22 cellular contexts compared by ENCODE assay signal in genomic region chr5:39447059-39447458, GRCh38. TPM values are rescaled to one million over a fixed set of nuclear protein-coding genes. Genes with fewer than 3 reads are reported as not detected.
DNase-seq lines count a peak whose midpoint lies in the region; ATAC-seq and TF ChIP-seq lines count a peak whose summit lies in the region.
"Had no signal": no experiment of that assay in that cellular context is flagged by ENCODE, and none has a peak within 500 bp of the region (broad histone marks: within the 10 kb centered on the region; RNA-seq: fewer than 3 reads in every experiment).

No MANE protein-coding gene starts in this region.

- CTCF ChIA-PET in activated CD4-positive, alpha-beta memory T cell treated with anti-CD3 and anti-CD28 coated beads, Interleukin-2, amount 10 ng/mL, durations not matched to agents 7 days and 5 days (lab: Charles Lee), result no interaction called here

- no peak for DNase-seq in GM23338 (ENCODE audit: low spot score)
- peak; percentile 47 to 82 for DNase-seq in SJSA1 (ENCODE audit: low read depth in 1 of 2, low spot score in 2 of 2)
- peak; percentile 23 to 64 for DNase-seq in fibroblast of lung (ENCODE audit: low read depth in 2 of 2)
- no peak for DNase-seq in osteocyte (ENCODE audit: extremely low spot score, unreplicated experiment)
- DNase-seq in retina, result no peak
- no peak for DNase-seq in SK-N-DZ (ENCODE audit: low spot score)
- DNase-seq in activated CD4-positive, alpha-beta memory T cell treated with anti-CD3 and anti-CD28 coated beads, Interleukin-2, amount 10 ng/mL, durations not matched to agents 7 days and 5 days, result no peak
- DNase-seq: activated CD4-positive, alpha-beta T cell treated with anti-CD3 and anti-CD28 coated beads, Interleukin-2, amount 50 U/mL, for 4 hours; activated gamma-delta T cell treated with Interleukin-2 at 50 U/mL for 16 hours; central memory CD4-positive, alpha-beta T cell; midbrain; MM.1S; NCI-H774; OCI-M1; SHP77 treated with DMSO at 0.1 percent for 48 hours; stimulated activated CD4-positive, alpha-beta T cell treated with anti-CD3 and anti-CD28 coated beads, Interleukin-4, amount 100 ng/mL, for 1 hour; upper lobe of right lung; WERI-Rb-1 had no signal

- H4K20me1 ChIP-seq in GM23338 (replicated peaks; ENCODE audit: insufficient read depth) (no peaks in the 10 kb centered on the region), fibroblast of lung (ENCODE audit: control insufficient read depth, extremely low read depth, insufficient read depth, low read length) (no peaks in the 10 kb centered on the region)

- H3K4me3 ChIP-seq in GM23338 (no peak overlapping the region), SJSA1 (no peak overlapping the region), fibroblast of lung (replicated peaks in 1 of 4; ENCODE audit: control extremely low read depth in 1 of 4, insufficient read depth in 1 of 4, low read depth in 3 of 4, low read length in 4 of 4) (no peak overlapping the region)
- H3K4me3 ChIP-seq: prostate gland, upper lobe of right lung had no signal

- H3K79me2 ChIP-seq in GM23338 (replicated peaks; ENCODE audit: insufficient read depth), result no peaks in the 10 kb centered on the region
- H3K79me2 ChIP-seq in fibroblast of lung (ENCODE audit: control insufficient read depth, insufficient read depth, low read length), result no peaks in the 10 kb centered on the region

- no peaks in the 10 kb centered on the region for H3K9me3 Mint-ChIP-seq in GM23338
- H3K9me3 Mint-ChIP-seq in osteocyte (ENCODE audit: unreplicated experiment), result no peaks in the 10 kb centered on the region
- H3K9me3 Mint-ChIP-seq in activated CD4-positive, alpha-beta memory T cell treated with anti-CD3 and anti-CD28 coated beads, Interleukin-2, amount 10 ng/mL, durations not matched to agents 7 days and 5 days, result no peaks in the 10 kb centered on the region
- H3K9me3 Mint-ChIP-seq: IgD-negative memory B cell had no signal

- no peak overlapping the region for H3K9ac ChIP-seq in fibroblast of lung (ENCODE audit: insufficient read depth, low read length)

- H3F3A ChIP-seq in GM23338 (replicated peaks; ENCODE audit: low read depth), result no peaks in the 10 kb centered on the region

- H3K36me3 ChIP-seq in GM23338 (ENCODE audit: insufficient read depth) (no peaks in the 10 kb centered on the region), SJSA1 (no peaks in the 10 kb centered on the region), fibroblast of lung (ENCODE audit: control insufficient read depth, insufficient read depth, low read length) (no peaks in the 10 kb centered on the region)
- H3K36me3 ChIP-seq: prostate gland, upper lobe of right lung, WERI-Rb-1 had no signal

- H3K4me1 ChIP-seq in GM23338 (ENCODE audit: insufficient read depth) (peaks cover 4% of the 10 kb centered on the region; the same call in 1 of the 2 replicates), SJSA1 (replicated peaks) (peaks cover 25% of the 10 kb centered on the region), fibroblast of lung (ENCODE audit: control insufficient read depth, extremely low read depth, insufficient read depth, low read length) (peaks cover 6% of the 10 kb centered on the region)
- H3K4me1 ChIP-seq: prostate gland, upper lobe of right lung had no signal

- ATAC-seq in GM23338, result no peak
- ATAC-seq in HG03354 (IDR thresholded peaks at IDR 0.05; ENCODE audit: poor library complexity, severe bottlenecking, unreplicated experiment), result no peak
- ATAC-seq: upper lobe of right lung had no signal

- TF ChIP-seq CTCF in GM23338 (conservative IDR thresholded peaks at IDR 0.05; ENCODE audit: low read depth in 2 of 2) (no peak), fibroblast of lung (conservative IDR thresholded peaks at IDR 0.05 in 1 of 2, IDR thresholded peaks at IDR 0.05 in 1 of 2; ENCODE audit: low read depth in 1 of 2, low read length in 2 of 2) (no peak), osteocyte (IDR thresholded peaks at IDR 0.05) (no peak)

- H3K9me3 ChIP-seq in SJSA1 (replicated peaks) (no peaks in the 10 kb centered on the region), fibroblast of lung (ENCODE audit: control insufficient read depth, insufficient read depth, low read depth, low read length) (no peaks in the 10 kb centered on the region)
- H3K9me3 ChIP-seq: prostate gland, upper lobe of right lung had no signal

- H3K27ac ChIP-seq in GM23338 (ENCODE audit: low read depth) (no peak overlapping the region), SJSA1 (peak overlapping the region; percentile 44), fibroblast of lung (ENCODE audit: insufficient read depth, low read length) (no peak overlapping the region)
- H3K27ac ChIP-seq: prostate gland, upper lobe of right lung, WERI-Rb-1 had no signal

- peak overlapping the region; percentile 43; the same call in 1 of the 2 replicates for H2AFZ ChIP-seq in GM23338
- H2AFZ ChIP-seq in fibroblast of lung (ENCODE audit: low read length), result peak overlapping the region; percentile 56

- H3K4me1 Mint-ChIP-seq in GM23338 (peaks cover 4% of the 10 kb centered on the region; the same call in 2 of the 3 replicates), osteocyte (ENCODE audit: unreplicated experiment) (peaks cover 29% of the 10 kb centered on the region)
- no peaks in the 10 kb centered on the region for H3K4me1 Mint-ChIP-seq in activated CD4-positive, alpha-beta memory T cell treated with anti-CD3 and anti-CD28 coated beads, Interleukin-2, amount 10 ng/mL, durations not matched to agents 7 days and 5 days
- H3K4me1 Mint-ChIP-seq: IgD-negative memory B cell had no signal

- no peaks in the 10 kb centered on the region for H3K27me3 ChIP-seq in GM23338 (ENCODE audit: insufficient read depth)
- H3K27me3 ChIP-seq in SJSA1 (replicated peaks), result no peaks in the 10 kb centered on the region
- no peaks in the 10 kb centered on the region for H3K27me3 ChIP-seq in fibroblast of lung (ENCODE audit: control insufficient read depth, insufficient read depth, low read length)
- H3K27me3 ChIP-seq: upper lobe of right lung had no signal

- no peaks in the 10 kb centered on the region for H3K36me3 Mint-ChIP-seq in GM23338 (ENCODE audit: low read depth)
- H3K36me3 Mint-ChIP-seq in osteocyte (ENCODE audit: unreplicated experiment), result no peaks in the 10 kb centered on the region
- no peaks in the 10 kb centered on the region for H3K36me3 Mint-ChIP-seq in activated CD4-positive, alpha-beta memory T cell treated with anti-CD3 and anti-CD28 coated beads, Interleukin-2, amount 10 ng/mL, durations not matched to agents 7 days and 5 days (ENCODE audit: low read depth)

- no peaks in the 10 kb centered on the region for H3K27me3 Mint-ChIP-seq in GM23338 (ENCODE audit: insufficient read depth, low read depth, poor library complexity)
- H3K27me3 Mint-ChIP-seq in osteocyte (ENCODE audit: unreplicated experiment), result no peaks in the 10 kb centered on the region
- H3K27me3 Mint-ChIP-seq in activated CD4-positive, alpha-beta memory T cell treated with anti-CD3 and anti-CD28 coated beads, Interleukin-2, amount 10 ng/mL, durations not matched to agents 7 days and 5 days, result peaks cover 5% of the 10 kb centered on the region

- H3K27ac Mint-ChIP-seq in GM23338 (no peak overlapping the region), osteocyte (ENCODE audit: unreplicated experiment) (peak overlapping the region; percentile 42)
- no peak overlapping the region for H3K27ac Mint-ChIP-seq in activated CD4-positive, alpha-beta memory T cell treated with anti-CD3 and anti-CD28 coated beads, Interleukin-2, amount 10 ng/mL, durations not matched to agents 7 days and 5 days
- H3K27ac Mint-ChIP-seq: IgD-negative memory B cell had no signal

- no peak overlapping the region for H3K4me3 Mint-ChIP-seq in GM23338
- H3K4me3 Mint-ChIP-seq in osteocyte (ENCODE audit: unreplicated experiment), result no peak overlapping the region
- no peak overlapping the region for H3K4me3 Mint-ChIP-seq in activated CD4-positive, alpha-beta memory T cell treated with anti-CD3 and anti-CD28 coated beads, Interleukin-2, amount 10 ng/mL, durations not matched to agents 7 days and 5 days
- H3K4me3 Mint-ChIP-seq: IgD-negative memory B cell had no signal

- H3K4me2 ChIP-seq in GM23338 (no peak overlapping the region), fibroblast of lung (ENCODE audit: extremely low read depth, insufficient read depth, low read length) (peak overlapping the region; percentile 9)

- no peaks in the 10 kb centered on the region for H3K9me2 ChIP-seq in GM23338 (ENCODE audit: insufficient read depth)

- POLR2A ChIA-PET in activated CD4-positive, alpha-beta memory T cell treated with anti-CD3 and anti-CD28 coated beads, Interleukin-2, amount 10 ng/mL, durations not matched to agents 7 days and 5 days (lab: Charles Lee), result no interaction called here

TF ChIP-seq in GM23338, 12 proteins besides CTCF, POLR2A, EP300 and RAD21 (continues in another document):
- no peak for TF ChIP-seq JUNB (IDR thresholded peaks at IDR 0.05; ENCODE audit: unreplicated experiment)

RNA-seq across cellular contexts. Expression of gene DAB2, which starts 22.3 kb away (rescaled TPM):
- 2.6 and 8.4 TPM in 2 replicates for total RNA-seq in GM23338 (2014; rRNA removed; shearing (Covaris generic))
- polyA plus RNA-seq in GM23338 (2016; fragmentation: Nextera tagmentation; extraction: Ambion mirVana), result 6.0 and 6.4 TPM in 2 replicates
- total RNA-seq in SJSA1 (2014; rRNA removed; shearing (Covaris generic)), result 49.9 and 65.0 TPM in 2 replicates
- total RNA-seq in fibroblast of lung, result 161 and 217 TPM in 2 replicates
- 328 and 538 TPM in 2 replicates for polyA plus RNA-seq in fibroblast of lung
- 211 and 409 TPM in 2 replicates for polyA plus RNA-seq in fibroblast of lung (2012)
- 185 and 339 TPM in 2 replicates for polyA minus RNA-seq in fibroblast of lung (ENCODE audit: low replicate concordance)
- total RNA-seq in osteocyte, result 186 and 195 TPM in 2 replicates
- not detected in 2 replicates for polyA plus RNA-seq in SK-N-DZ (2014; cell fraction: cytosol; rRNA removed)
- not detected in 2 replicates for polyA plus RNA-seq in SK-N-DZ (2014; cell fraction: nucleus; rRNA removed)
- total RNA-seq in activated CD4-positive, alpha-beta memory T cell treated with anti-CD3 and anti-CD28 coated beads, Interleukin-2, amount 10 ng/mL, durations not matched to agents 7 days and 5 days, result not detected
- total RNA-seq: T-helper 1 cell treated with Interleukin-12 subunit alpha and Interleukin-12 subunit beta and Interleukin-4 antibody, amounts not matched to agents 30 ng/mL and 1 ng/mL, for 36 hours had no signal

Comparison
In these comparisons a context has a peak if more than half of its experiments do, and no peak if none do; other contexts are left out.
1. DNase-seq: peak in SJSA1 (2 of 2) and fibroblast of lung (2 of 2); none in GM23338 (single experiment), osteocyte (single experiment), retina (single experiment), SK-N-DZ (single experiment) and activated CD4-positive, alpha-beta memory T cell treated with anti-CD3 and anti-CD28 coated beads, Interleukin-2, amount 10 ng/mL, durations not matched to agents 7 days and 5 days (single experiment).